ENCODE assay signal across 27 cellular contexts in the genomic region with DNA sequence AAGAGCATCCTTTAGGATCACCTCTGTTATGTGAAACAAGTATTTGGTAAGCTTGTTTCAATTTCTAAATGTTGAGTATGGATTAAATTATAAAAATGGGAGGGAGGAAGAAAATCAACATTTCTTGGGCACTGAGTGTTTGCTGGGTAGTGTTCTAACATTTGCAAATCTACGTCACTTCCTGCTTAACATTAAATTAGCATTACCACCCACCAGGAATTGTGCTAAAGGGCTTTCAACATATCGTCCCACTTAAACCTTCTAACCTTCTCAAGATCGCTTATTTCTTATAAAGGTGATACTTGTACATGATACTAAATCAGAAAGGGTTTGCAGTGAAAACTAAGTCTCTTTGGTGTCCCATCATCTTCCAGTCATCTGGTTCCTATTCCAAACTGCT. TPM values are rescaled to one million over a fixed set of nuclear protein-coding genes. Genes with fewer than 3 reads are reported as not detected.
DNase-seq lines count a peak whose midpoint lies in the region; ATAC-seq, FAIRE-seq and TF ChIP-seq lines count a peak whose summit lies in the region.
"Had no signal": no experiment of that assay in that cellular context is flagged by ENCODE, and none has a peak within 500 bp of the region (broad histone marks: within the 10 kb centered on the region; RNA-seq: fewer than 3 reads in every experiment).

No MANE protein-coding gene starts in this region.

- no peak overlapping the region for H3K4me3 Mint-ChIP-seq in natural killer cell treated with Interleukin-12 subunit alpha and Interleukin-12 subunit beta and Interleukin-15 and Interleukin-18, amount 100 ng/mL, for 72 hours
- H3K4me3 Mint-ChIP-seq in natural killer cell (no peak overlapping the region), Calu3 (ENCODE audit: low read depth, unreplicated experiment) (no peak overlapping the region)
- H3K4me3 Mint-ChIP-seq: CD4-positive, alpha-beta memory T cell had no signal

- H3K4me3 ChIP-seq in HUES6 (ENCODE audit: low read depth, low read length) (no peak overlapping the region), H1 (ENCODE audit: extremely low read depth in 1 of 4, insufficient read depth in 2 of 4, low read depth in 3 of 4, low read length in 4 of 4) (peak overlapping the region in 1 of 4 experiments; percentile 23; a peak in 1 of 8 replicates), mucosa of descending colon (no peak overlapping the region)

- peaks cover 5% of the 10 kb centered on the region for H3K36me3 Mint-ChIP-seq in natural killer cell treated with Interleukin-12 subunit alpha and Interleukin-12 subunit beta and Interleukin-15 and Interleukin-18, amount 100 ng/mL, for 72 hours
- no peaks in the 10 kb centered on the region for H3K36me3 Mint-ChIP-seq in natural killer cell
- H3K36me3 Mint-ChIP-seq in Calu3 (ENCODE audit: insufficient read depth, unreplicated experiment): no peaks in the 10 kb centered on the region

- H2BK120ac ChIP-seq in H1 (replicated peaks; ENCODE audit: low read depth, low read length): no peak overlapping the region

- TF ChIP-seq RAD21 in H1 (IDR thresholded peaks at IDR 0.05 in 1 of 2, conservative IDR thresholded peaks at IDR 0.05 in 1 of 2; ENCODE audit: low read depth in 2 of 2, low read length in 2 of 2): no peak

- peaks cover 29% of the 10 kb centered on the region for H3K4me1 ChIP-seq in HUES6 (ENCODE audit: control insufficient read depth, insufficient read depth, low read length)
- peaks cover 0 to 4% (median 3%) of the 10 kb centered on the region in 4 experiments; a peak in 3 of 7 replicates for H3K4me1 ChIP-seq in H1 (replicated peaks in 1 of 4; ENCODE audit: control insufficient read depth in 3 of 4, insufficient read depth in 4 of 4, low read length in 3 of 4)
- no peaks in the 10 kb centered on the region for H3K4me1 ChIP-seq in mucosa of descending colon (ENCODE audit: low read depth)

- peaks cover 0 to 59% of the 10 kb centered on the region in 2 experiments; a peak in 2 of 4 replicates for H3K79me2 ChIP-seq in H1 (ENCODE audit: control insufficient read depth in 1 of 2, insufficient read depth in 2 of 2, low read length in 2 of 2)

- no peak overlapping the region for H4K91ac ChIP-seq in H1 (replicated peaks; ENCODE audit: insufficient read length, low read length)

- peak overlapping the region; percentile 48; the same call in 1 of the 2 replicates for H3K27ac ChIP-seq in HUES6 (ENCODE audit: low read depth, low read length)
- no peak overlapping the region for H3K27ac ChIP-seq in H1 (ENCODE audit: low read depth, low read length)
- H3K27ac ChIP-seq: RWPE1 had no signal

- no peaks in the 10 kb centered on the region for H3K9me3 ChIP-seq in HUES6 (ENCODE audit: control insufficient read depth, insufficient read depth, low read depth, low read length)
- no peaks in the 10 kb centered on the region for H3K9me3 ChIP-seq in H1 (ENCODE audit: insufficient read depth in 2 of 2, low read depth in 1 of 2, low read length in 1 of 2)
- no peaks in the 10 kb centered on the region for H3K9me3 ChIP-seq in mucosa of descending colon

- no peak for ATAC-seq in natural killer cell treated with Interleukin-12 subunit alpha and Interleukin-12 subunit beta and Interleukin-15 and Interleukin-18, amount 100 ng/mL, for 72 hours
- ATAC-seq in natural killer cell (no peak), mucosa of descending colon (no peak)
- ATAC-seq: Panc1 had no signal

- no peak overlapping the region for H3K4ac ChIP-seq in H1 (replicated peaks; ENCODE audit: insufficient read length, low read depth, low read length)

- POLR2A ChIA-PET in H1 (lab: Charles Lee; ENCODE audit: partially characterized antibody): interaction anchor here (0.6 to 1.9 kb wide), 3 partner anchors 8 to 44 kb away, joined by 3 to 5 read pairs (median 3); a partner anchor contains a TSS

- H2AK5ac ChIP-seq in H1 (ENCODE audit: low read depth, low read length): no peak overlapping the region

- TF ChIP-seq CTCF in natural killer cell (IDR thresholded peaks at IDR 0.05) (no peak), H1 (IDR thresholded peaks at IDR 0.05; ENCODE audit: control extremely low read depth in 1 of 3, insufficient read depth in 1 of 3, low read depth in 1 of 3, low read length in 3 of 3) (no peak), mucosa of descending colon (IDR thresholded peaks at IDR 0.05) (no peak), Calu3 (IDR thresholded peaks at IDR 0.05; ENCODE audit: unreplicated experiment) (no peak)

- no peak for DNase-seq in natural killer cell treated with Interleukin-12 subunit alpha and Interleukin-12 subunit beta and Interleukin-15 and Interleukin-18, amount 100 ng/mL, for 72 hours (ENCODE audit: low spot score)
- no peak for DNase-seq in natural killer cell
- DNase-seq in H1 (ENCODE audit: low read depth in 1 of 2, low spot score in 2 of 2): no peak
- no peak for DNase-seq in mucosa of descending colon
- DNase-seq in NCI-H1694 (lab: John Stamatoyannopoulos, UW): no peak
- DNase-seq in NCI-H1092 treated with DMSO at 0.1 percent for 48 hours (lab: John Stamatoyannopoulos, UW): no peak
- DNase-seq in Calu3: no peak
- DNase-seq: C1 segment of cervical spinal cord; CD4-positive, alpha-beta memory T cell; COR-L47; EL; GF-D8; H7; KBM-7; NCI-H1048; NCI-H1417 treated with DMSO at 0.1 percent for 48 hours; NCI-H187; NCI-H2081 treated with DMSO at 0.1 percent for 48 hours; NCI-H2171; NCI-H226; NCI-H510A; SHP77 had no signal

- no peak overlapping the region for H3K56ac ChIP-seq in H1 (replicated peaks; ENCODE audit: insufficient read length, low read depth, low read length)

- H2BK15ac ChIP-seq in H1 (ENCODE audit: low read length): no peak overlapping the region

- H3K9me3 Mint-ChIP-seq in natural killer cell treated with Interleukin-12 subunit alpha and Interleukin-12 subunit beta and Interleukin-15 and Interleukin-18, amount 100 ng/mL, for 72 hours: no peaks in the 10 kb centered on the region
- H3K9me3 Mint-ChIP-seq in natural killer cell (no peaks in the 10 kb centered on the region), Calu3 (ENCODE audit: low read depth, unreplicated experiment) (no peaks in the 10 kb centered on the region)
- H3K9me3 Mint-ChIP-seq: CD4-positive, alpha-beta memory T cell had no signal

- H3K23me2 ChIP-seq in H1 (ENCODE audit: low read depth, low read length): no peaks in the 10 kb centered on the region

- H3K27me3 ChIP-seq in HUES6 (ENCODE audit: control insufficient read depth, insufficient read depth, low read length) (no peaks in the 10 kb centered on the region), H1 (replicated peaks in 1 of 4; ENCODE audit: control insufficient read depth in 3 of 4, extremely low read depth in 1 of 4, insufficient read depth in 3 of 4, low read length in 3 of 4) (no peaks in the 10 kb centered on the region)

- no peak overlapping the region for H2BK20ac ChIP-seq in H1 (ENCODE audit: low read length)

- no peak overlapping the region for H2BK5ac ChIP-seq in H1 (ENCODE audit: low read depth, low read length)

- FAIRE-seq in H1 (lab: Jason Lieb, UNC): peak; percentile 73
- FAIRE-seq: A204.1, GM12891 had no signal

- peaks cover 42 to 50% of the 10 kb centered on the region in 2 donors for H3K4me1 Mint-ChIP-seq in natural killer cell treated with Interleukin-12 subunit alpha and Interleukin-12 subunit beta and Interleukin-15 and Interleukin-18, amount 100 ng/mL, for 72 hours (ENCODE audit: low read depth in 2 of 2)
- H3K4me1 Mint-ChIP-seq in natural killer cell (peaks cover 15 to 32% of the 10 kb centered on the region in 2 donors), Calu3 (ENCODE audit: low read depth, unreplicated experiment) (no peaks in the 10 kb centered on the region)

- peaks cover 0 to 1% of the 10 kb centered on the region in 2 experiments for H4K20me1 ChIP-seq in H1 (replicated peaks in 1 of 2; ENCODE audit: control insufficient read depth in 1 of 2, insufficient read depth in 2 of 2, low read length in 2 of 2)

- no peak overlapping the region for H4K8ac ChIP-seq in H1 (ENCODE audit: extremely low read depth, insufficient read depth, low read length)

- peaks cover 2% of the 10 kb centered on the region; the same call in 1 of the 2 replicates for H3K79me1 ChIP-seq in H1 (ENCODE audit: low read depth, low read length)

- no peak overlapping the region for H4K5ac ChIP-seq in H1 (ENCODE audit: insufficient read length, low read depth, low read length)

- BruUV-seq in Calu3 (replicated peaks; lab: Mats Ljungman, UMichigan): no TSS peak

- no peak overlapping the region for H3K9ac ChIP-seq in HUES6 (ENCODE audit: low read length)
- no peak overlapping the region for H3K9ac ChIP-seq in H1 (replicated peaks in 1 of 4; ENCODE audit: extremely low read depth in 1 of 4, low read depth in 3 of 4, low read length in 3 of 4)

- no peak overlapping the region for H3K23ac ChIP-seq in H1 (ENCODE audit: insufficient read length)

- H3K18ac ChIP-seq in H1 (ENCODE audit: extremely low read depth, low read length): no peak overlapping the region

- intact Hi-C loops in natural killer cell (cut with micrococcal nuclease): no loop called here
- intact Hi-C loops in mucosa of descending colon (cut with DNase I, micrococcal nuclease): no loop called here
- intact Hi-C loops in Calu3 (cut with micrococcal nuclease; ENCODE audit: unreplicated experiment): no loop called here

- TF ChIP-seq POLR2A in H1 (IDR thresholded peaks at IDR 0.05; ENCODE audit: control extremely low read depth in 1 of 2, low read depth in 2 of 2, low read length in 2 of 2): no peak

- CTCF ChIA-PET in H1 (lab: Charles Lee; ENCODE audit: partially characterized antibody) (interaction anchor here (1.0 to 1.7 kb wide), 2 partner anchors 60 to 236 kb away, joined by 3 to 5 read pairs; no protein-coding TSS in a partner anchor), Calu3 (lab: Charles Lee) (no interaction called here)

- 46% methylated on average over 3 of the region's 3 CpGs; no CpG with 5 or more reads in 1 of the 2 experiments for WGBS in H1 (ENCODE audit: extremely low coverage in 1 of 2, insufficient coverage in 1 of 2, insufficient read length in 1 of 2, insufficient replicate concordance in 2 of 2, low coverage in 1 of 2, low lambda C conversion rate in 2 of 2, missing lambda C conversion rate in 1 of 2), 2 experiments

- TF ChIP-seq EP300 in H1 (IDR thresholded peaks at IDR 0.05; ENCODE audit: borderline replicate concordance in 1 of 2, low read depth in 2 of 2, low read length in 2 of 2): no peak

- H3K14ac ChIP-seq in H1 (ENCODE audit: insufficient read length): no peak overlapping the region

- peak overlapping the region; percentile 4 to 22 for H3K27ac Mint-ChIP-seq in natural killer cell treated with Interleukin-12 subunit alpha and Interleukin-12 subunit beta and Interleukin-15 and Interleukin-18, amount 100 ng/mL, for 72 hours
- no peak overlapping the region for H3K27ac Mint-ChIP-seq in natural killer cell
- H3K27ac Mint-ChIP-seq in Calu3 (ENCODE audit: unreplicated experiment): no peak overlapping the region

- H2BK12ac ChIP-seq in H1 (ENCODE audit: low read depth, low read length): no peak overlapping the region

- peaks cover 12% of the 10 kb centered on the region; the same call in 1 of the 2 replicates for H3K36me3 ChIP-seq in HUES6 (ENCODE audit: control insufficient read depth, insufficient read depth, low read length)
- H3K36me3 ChIP-seq in H1 (ENCODE audit: control insufficient read depth in 2 of 4, insufficient read depth in 4 of 4, low read length in 3 of 4): peaks cover 0 to 8% (median 0%) of the 10 kb centered on the region in 4 experiments; a peak in 2 of 8 replicates
- H3K36me3 ChIP-seq in mucosa of descending colon (ENCODE audit: low read depth): no peaks in the 10 kb centered on the region

- H3K27me3 Mint-ChIP-seq in natural killer cell treated with Interleukin-12 subunit alpha and Interleukin-12 subunit beta and Interleukin-15 and Interleukin-18, amount 100 ng/mL, for 72 hours: no peaks in the 10 kb centered on the region
- H3K27me3 Mint-ChIP-seq in natural killer cell (ENCODE audit: low read depth in 2 of 2) (no peaks in the 10 kb centered on the region), Calu3 (ENCODE audit: unreplicated experiment) (no peaks in the 10 kb centered on the region)
- H3K27me3 Mint-ChIP-seq: CD4-positive, alpha-beta memory T cell had no signal

- H3K4me2 ChIP-seq in H1 (ENCODE audit: insufficient read depth in 1 of 2, low read depth in 2 of 2, low read length in 2 of 2): peak overlapping the region in 1 of 2 experiments; percentile 37; a peak in 2 of 4 replicates

- H2AFZ ChIP-seq in H1 (ENCODE audit: low read length): no peak overlapping the region

RNA-seq across cellular contexts. Expression of a gene that starts 7.9 kb away (rescaled TPM):
- total RNA-seq in natural killer cell treated with Interleukin-12 subunit alpha and Interleukin-12 subunit beta and Interleukin-15 and Interleukin-18, amount 100 ng/mL, for 72 hours: 10 to 100 TPM; 23.5 to 23.7 TPM
- total RNA-seq in natural killer cell: 1 to 10 TPM in 1 of 3 donors, under 1 TPM in 2; 0.75 to 2.1 (median 0.75) TPM
- 0.29 and 0.60 TPM in 2 replicates for total RNA-seq in H1 (2021; fragmentation: NEBNext Ultra II Directional; extraction: Animal tissue kit (Norgen Biotek cat#: 25700))
- 0.27 and 1.1 TPM in 2 replicates for polyA plus RNA-seq in H1 (2011; rRNA removed)
- 0.59 TPM for polyA plus RNA-seq in H1 (2011; cell fraction: cytosol; rRNA removed)
- 0.37 TPM for polyA plus RNA-seq in H1 (2011; cell fraction: nucleus; rRNA removed)
- 0.39 to 0.76 TPM (median 0.59 TPM) in 4 replicates for polyA plus RNA-seq in H1 (2012, experiment 1 of 2)
- 0.37 TPM for polyA plus RNA-seq in H1 (2012, experiment 2 of 2)
- polyA plus RNA-seq in H1 (2013, experiment 1 of 2): 1.6 TPM
- 1.2 TPM for polyA plus RNA-seq in H1 (2013, experiment 2 of 2)
- polyA minus RNA-seq in H1 (2011; rRNA and poly(A)+ RNA removed): 0.44 and 0.54 TPM in 2 replicates
- polyA minus RNA-seq in H1 (2011; cell fraction: cytosol; rRNA and poly(A)+ RNA removed): not detected
- polyA minus RNA-seq in H1 (2011; cell fraction: nucleus; rRNA and poly(A)+ RNA removed): 0.80 TPM
- 1 to 10 TPM in 2 of 3 donors, under 1 TPM in 1; 0.96 to 1.6 (median 1.5) TPM for total RNA-seq in mucosa of descending colon
- total RNA-seq in Calu3 (2022): 0.99 and 1.5 TPM in 2 replicates

RNA-seq across cellular contexts. Expression of a gene that starts 8.3 kb away (rescaled TPM):
- total RNA-seq in natural killer cell treated with Interleukin-12 subunit alpha and Interleukin-12 subunit beta and Interleukin-15 and Interleukin-18, amount 100 ng/mL, for 72 hours: 10 to 100 TPM; 27.3 to 37.8 TPM
- total RNA-seq in natural killer cell: 10 to 100 TPM in 2 of 3 donors, 1 to 10 TPM in 1; 8.0 to 12.1 (median 12.0) TPM
- 16.9 and 17.4 TPM in 2 replicates for total RNA-seq in H1 (2021; fragmentation: NEBNext Ultra II Directional; extraction: Animal tissue kit (Norgen Biotek cat#: 25700))
- polyA plus RNA-seq in H1 (2011; rRNA removed): 10.1 and 11.6 TPM in 2 replicates
- polyA plus RNA-seq in H1 (2011; cell fraction: cytosol; rRNA removed): 11.1 TPM
- polyA plus RNA-seq in H1 (2011; cell fraction: nucleus; rRNA removed): 12.0 TPM
- polyA plus RNA-seq in H1 (2012, experiment 1 of 2): 13.0 to 15.5 TPM (median 14.5 TPM) in 4 replicates
- polyA plus RNA-seq in H1 (2012, experiment 2 of 2): 14.1 TPM
- 11.6 TPM for polyA plus RNA-seq in H1 (2013, experiment 1 of 2)
- polyA plus RNA-seq in H1 (2013, experiment 2 of 2): 11.5 TPM
- polyA minus RNA-seq in H1 (2011; rRNA and poly(A)+ RNA removed): 8.5 and 11.2 TPM in 2 replicates
- 6.6 TPM for polyA minus RNA-seq in H1 (2011; cell fraction: cytosol; rRNA and poly(A)+ RNA removed)
- 11.2 TPM for polyA minus RNA-seq in H1 (2011; cell fraction: nucleus; rRNA and poly(A)+ RNA removed)
- total RNA-seq in mucosa of descending colon: 10 to 100 TPM; 12.9 to 15.5 (median 14.8) TPM
- 14.6 and 14.8 TPM in 2 replicates for total RNA-seq in Calu3 (2022)

Comparison
In these comparisons a context has a peak if more than half of its experiments do, and no peak if none do; other contexts are left out.
1. H3K27ac Mint-ChIP-seq: peak in natural killer cell treated with Interleukin-12 subunit alpha and Interleukin-12 subunit beta and Interleukin-15 and Interleukin-18, amount 100 ng/mL, for 72 hours (2 of 2); none in natural killer cell (0 of 2) and Calu3 (single experiment).